ENCODE assay signal across 9 cellular contexts in genomic region chr2:231227309-231228162, GRCh38. TPM values are rescaled to one million over a fixed set of nuclear protein-coding genes. Genes with fewer than 3 reads are reported as not detected.
DNase-seq lines count a peak whose midpoint lies in the region; ATAC-seq, FAIRE-seq and TF ChIP-seq lines count a peak whose summit lies in the region.
"Had no signal": no experiment of that assay in that cellular context is flagged by ENCODE, and none has a peak within 500 bp of the region (broad histone marks: within the 10 kb centered on the region; RNA-seq: fewer than 3 reads in every experiment).

No MANE protein-coding gene starts in this region.

- H3K4me1 Mint-ChIP-seq in central memory CD8-positive, alpha-beta T cell = no peaks in the 10 kb centered on the region

- no peak overlapping the region for H3K9ac ChIP-seq in kidney (ENCODE audit: low read length in 2 of 2)

- no peaks in the 10 kb centered on the region for H3K27me3 Mint-ChIP-seq in central memory CD8-positive, alpha-beta T cell

- H3K36me3 ChIP-seq in kidney (ENCODE audit: control insufficient read depth in 1 of 2, insufficient read depth in 2 of 2, low read length in 2 of 2) = no peaks in the 10 kb centered on the region

- H3K4me3 Mint-ChIP-seq in central memory CD8-positive, alpha-beta T cell = no peak overlapping the region
- H3K4me3 Mint-ChIP-seq: T-helper 1 cell treated with Interleukin-12 subunit alpha and Interleukin-12 subunit beta and Interleukin-4 antibody, amounts not matched to agents 30 μg/mL and 1 μg/mL, for 36 hours had no signal

- peak overlapping the region in 1 of 2 donors; percentile 8 for H3K27ac ChIP-seq in kidney (ENCODE audit: low read depth in 2 of 2, low read length in 2 of 2)

- no peak overlapping the region for H3K27ac Mint-ChIP-seq in central memory CD8-positive, alpha-beta T cell (ENCODE audit: low read depth)
- H3K27ac Mint-ChIP-seq: T-helper 1 cell treated with Interleukin-12 subunit alpha and Interleukin-12 subunit beta and Interleukin-4 antibody, amounts not matched to agents 30 μg/mL and 1 μg/mL, for 36 hours had no signal

- intact Hi-C loops in kidney (cut with DNase I) = no loop called here

- FAIRE-seq in kidney (lab: Jason Lieb, UNC) = peak; percentile 76

- H3K4me3 ChIP-seq in kidney (ENCODE audit: low read length in 2 of 2) = no peak overlapping the region

- no peaks in the 10 kb centered on the region for H3K9me3 Mint-ChIP-seq in central memory CD8-positive, alpha-beta T cell
- H3K9me3 Mint-ChIP-seq: T-helper 1 cell treated with Interleukin-12 subunit alpha and Interleukin-12 subunit beta and Interleukin-4 antibody, amounts not matched to agents 30 μg/mL and 1 μg/mL, for 36 hours had no signal

- peak; percentile 85 for TF ChIP-seq CTCF in kidney (IDR thresholded peaks at IDR 0.05; ENCODE audit: borderline replicate concordance, extremely low read depth, insufficient read depth)

- no peaks in the 10 kb centered on the region for H3K36me3 Mint-ChIP-seq in central memory CD8-positive, alpha-beta T cell (ENCODE audit: insufficient read depth)

- peaks cover 6 to 9% of the 10 kb centered on the region in 2 donors for H3K4me1 ChIP-seq in kidney (ENCODE audit: control insufficient read depth in 1 of 2, insufficient read depth in 1 of 2, low read depth in 1 of 2, low read length in 2 of 2)

- no peaks in the 10 kb centered on the region for H3K9me3 ChIP-seq in kidney (ENCODE audit: control insufficient read depth in 1 of 2, low read length in 2 of 2)

- ATAC-seq in GM18520 (IDR thresholded peaks at IDR 0.05; ENCODE audit: unreplicated experiment) = peak; percentile 56
- peak; percentile 17 for ATAC-seq in HG03025 (IDR thresholded peaks at IDR 0.05; ENCODE audit: low FRiP score, unreplicated experiment)
- peak; percentile 56 for ATAC-seq in central memory CD8-positive, alpha-beta T cell (replicated peaks; ENCODE audit: extremely low read depth, poor library complexity, severe bottlenecking)

- DNase-seq in AML-193 (lab: John Stamatoyannopoulos, UW) (peak; percentile 82 to 89), NCI-H187 (lab: John Stamatoyannopoulos, UW) (peak; percentile 5 to 25), T-helper 1 cell (peak in 3 of 5 donors; percentile 5 to 61 (median 24)), kidney (no peak)
- peak in 1 of 2 donors; percentile 16 for DNase-seq in central memory CD8-positive, alpha-beta T cell (ENCODE audit: low spot score in 2 of 2)
- peak in 3 of 4 experiments; percentile 1 to 28 (median 7) for DNase-seq in stimulated activated CD4-positive, alpha-beta T cell treated with anti-CD3 and anti-CD28 coated beads, Interleukin-1b, Interleukin-23, amount 100 ng/mL, for 24 hours (ENCODE audit: low read depth in 4 of 4, low spot score in 1 of 4)

RNA-seq across cellular contexts. Expression of gene ARMC9, which starts 29.1 kb away (rescaled TPM):
- 18.2 TPM for total RNA-seq in kidney
- polyA plus RNA-seq in kidney (ENCODE audit: insufficient read depth, low read depth, low replicate concordance) = 7.3 TPM
